Comparison of ENCODE assay signal across 12 cellular contexts in genomic region chr7:134071355-134072331, GRCh38. TPM values are rescaled to one million over a fixed set of nuclear protein-coding genes. Genes with fewer than 3 reads are reported as not detected.
DNase-seq lines count a peak whose midpoint lies in the region; ATAC-seq and TF ChIP-seq lines count a peak whose summit lies in the region.
"Had no signal": no experiment of that assay in that cellular context is flagged by ENCODE, and none has a peak within 500 bp of the region (broad histone marks: within the 10 kb centered on the region; RNA-seq: fewer than 3 reads in every experiment).

No MANE protein-coding gene starts in this region.

- TF ChIP-seq CTCF in GM12865 (IDR thresholded peaks at IDR 0.05; ENCODE audit: insufficient read depth, low read depth, low read length, missing control alignments) = no peak

- peak; percentile 70 for DNase-seq in GM12865 (ENCODE audit: low read depth)
- no peak for DNase-seq in cortex of kidney (lab: John Stamatoyannopoulos, UW)
- DNase-seq in NOMO-1 (lab: John Stamatoyannopoulos, UW; ENCODE audit: unreplicated experiment in 2 of 2) = no peak
- no peak for DNase-seq in NCI-H1436 (lab: John Stamatoyannopoulos, UW)
- no peak for DNase-seq in A172 (ENCODE audit: low spot score)
- DNase-seq: activated effector memory CD4-positive, alpha-beta T cell treated with Interleukin-2 at 50 U/mL for 16 hours; NCI-H226 had no signal

- H3K4me3 ChIP-seq in GM12865 (ENCODE audit: low read depth, low read length) = no peak overlapping the region
- H3K4me3 ChIP-seq: vagina had no signal

- ATAC-seq in GM19372 (IDR thresholded peaks at IDR 0.05; ENCODE audit: low read depth, unreplicated experiment) (peak; percentile 73), HG02642 (IDR thresholded peaks at IDR 0.05; ENCODE audit: poor library complexity, unreplicated experiment) (peak; percentile 87), HG03439 (IDR thresholded peaks at IDR 0.05; ENCODE audit: unreplicated experiment) (peak; percentile 94)
- ATAC-seq: sciatic nerve had no signal

RNA-seq across cellular contexts. Expression of gene LRGUK, which starts 55.5 kb away (rescaled TPM):
- 0.10 and 0.67 TPM in 2 replicates for total RNA-seq in A172 (2014; rRNA removed; shearing (Covaris generic))
